In the genomic region with DNA sequence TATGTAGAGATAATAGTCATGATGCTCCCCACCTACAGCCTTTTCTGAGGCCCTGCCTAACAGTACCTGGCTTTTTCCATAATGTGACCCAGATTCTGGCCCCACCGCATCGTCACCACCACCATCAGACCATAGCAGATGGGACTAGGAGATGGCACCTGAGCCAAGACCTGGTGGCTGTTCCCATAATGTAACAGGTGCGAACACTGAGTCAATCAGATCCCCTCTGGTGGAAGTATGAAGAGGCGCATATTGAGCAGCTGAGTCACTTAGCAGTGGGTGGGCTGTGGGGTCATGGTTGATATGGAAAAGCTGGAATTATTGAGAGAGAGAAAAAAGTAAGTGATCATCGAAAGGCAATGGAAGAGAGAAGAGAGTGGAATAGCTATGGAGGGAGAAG, we compare ENCODE assay signal across 25 cellular contexts.
"Had no signal": no experiment of that assay in that cellular context is flagged by ENCODE, and none has a peak within 500 bp of the region (broad histone marks: within the 10 kb centered on the region; RNA-seq: fewer than 3 reads in every experiment).

No MANE protein-coding gene starts in this region.

- H3K4me3 Mint-ChIP-seq: effector memory CD8-positive, alpha-beta T cell; naive thymus-derived CD8-positive, alpha-beta T cell; nephron progenitor cell; stimulated activated effector memory CD8-positive, alpha-beta T cell treated with anti-CD3 and anti-CD28 coated beads, Interleukin-12 subunit alpha, Interleukin-12 subunit beta, amount 100 ng/mL, for 72 hours had no signal

- H3K36me3 Mint-ChIP-seq: stimulated activated effector memory CD8-positive, alpha-beta T cell treated with anti-CD3 and anti-CD28 coated beads, Interleukin-12 subunit alpha, Interleukin-12 subunit beta, amount 100 ng/mL, for 72 hours had no signal

- H3K36me3 ChIP-seq: gastroesophageal sphincter, heart left ventricle, left lung, neutrophil, prostate gland, right atrium auricular region, stomach, thyroid gland had no signal

- H3K4me3 ChIP-seq: coronary artery, gastroesophageal sphincter, heart left ventricle, hepatocyte, left lung, prostate gland, right atrium auricular region, stomach, thyroid gland had no signal

- H3K27ac ChIP-seq: coronary artery, epithelial cell of prostate, foreskin keratinocyte, gastroesophageal sphincter, heart left ventricle, hepatocyte, left lung, neutrophil, prostate gland, right atrium auricular region, stomach, thyroid gland had no signal

- H3K4me2 ChIP-seq: hepatocyte had no signal

- H3K27me3 ChIP-seq: neutrophil, right atrium auricular region, thyroid gland had no signal

- H3K27ac Mint-ChIP-seq: effector memory CD8-positive, alpha-beta T cell; naive thymus-derived CD8-positive, alpha-beta T cell; nephron progenitor cell; stimulated activated effector memory CD8-positive, alpha-beta T cell treated with anti-CD3 and anti-CD28 coated beads, Interleukin-12 subunit alpha, Interleukin-12 subunit beta, amount 100 ng/mL, for 72 hours had no signal

- ATAC-seq: effector memory CD8-positive, alpha-beta T cell; esophagus mucosa; foreskin keratinocyte; gastroesophageal sphincter; heart left ventricle; left cardiac atrium; left lung; naive thymus-derived CD8-positive, alpha-beta T cell; sciatic nerve; stimulated activated effector memory CD8-positive, alpha-beta T cell treated with anti-CD3 and anti-CD28 coated beads, Interleukin-12 subunit alpha, Interleukin-12 subunit beta, amount 100 ng/mL, for 72 hours had no signal

- DNase-seq: effector memory CD8-positive, alpha-beta T cell; foreskin keratinocyte; heart left ventricle; kidney; left cardiac atrium; left lung; mesenchymal stem cell; naive thymus-derived CD8-positive, alpha-beta T cell; nephron progenitor cell; stimulated activated CD4-positive, alpha-beta T cell treated with anti-CD3 and anti-CD28 coated beads, Interleukin-2, amount 100 ng/mL, for 24 hours; stimulated activated CD4-positive, alpha-beta T cell treated with anti-CD3 and anti-CD28 coated beads, Interleukin-4, amount 100 ng/mL, for 24 hours; stimulated activated naive CD4-positive, alpha-beta T cell treated with Interleukin-2 at 50 U/mL for 16 hours; stomach; thyroid gland; trophoblast cell had no signal

- H3K79me2 ChIP-seq: hepatocyte had no signal

- H3K4me1 Mint-ChIP-seq: naive thymus-derived CD8-positive, alpha-beta T cell; stimulated activated effector memory CD8-positive, alpha-beta T cell treated with anti-CD3 and anti-CD28 coated beads, Interleukin-12 subunit alpha, Interleukin-12 subunit beta, amount 100 ng/mL, for 72 hours had no signal

- H3K4me1 ChIP-seq: foreskin keratinocyte, gastroesophageal sphincter, heart left ventricle, left lung, prostate gland, right atrium auricular region, stomach, thyroid gland had no signal
